ENCODE assay signal across 9 cellular contexts in the genomic region with DNA sequence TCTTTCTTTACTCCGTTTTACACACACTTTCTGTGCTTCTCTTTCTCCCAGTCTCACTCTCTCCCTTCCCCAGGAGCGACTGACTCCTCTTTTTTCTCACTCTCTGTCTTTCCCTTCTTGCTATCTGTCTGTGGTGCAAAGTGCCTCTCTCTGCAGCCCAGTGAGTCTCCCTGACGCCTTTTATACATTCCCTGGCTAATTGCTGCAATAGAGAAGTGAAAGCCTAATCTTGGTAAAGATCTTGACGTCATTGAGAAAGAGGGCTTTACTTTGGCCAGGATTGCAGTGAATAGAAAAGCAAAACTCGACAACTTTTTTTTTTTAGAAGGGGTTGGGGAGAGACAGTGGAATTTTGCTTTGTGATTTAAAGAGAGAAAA. TPM values are rescaled to one million over a fixed set of nuclear protein-coding genes. Genes with fewer than 3 reads are reported as not detected.
DNase-seq lines count a peak whose midpoint lies in the region; ATAC-seq, FAIRE-seq and TF ChIP-seq lines count a peak whose summit lies in the region.
"Had no signal": no experiment of that assay in that cellular context is flagged by ENCODE, and none has a peak within 500 bp of the region (broad histone marks: within the 10 kb centered on the region; RNA-seq: fewer than 3 reads in every experiment).

No MANE protein-coding gene starts in this region.

- RAD21 ChIA-PET in GM12878 (lab: Charles Lee; ENCODE audit: unreplicated experiment) = interaction anchor here (0.7 to 2.5 kb wide), 2 partner anchors 58 to 638 kb away, joined by 4 to 17 read pairs; no protein-coding TSS in a partner anchor

- DNase-seq in COLO829 (ENCODE audit: low spot score) = peak; percentile 63
- DNase-seq in GM12878 (ENCODE audit: low read depth, low spot score) = no peak
- no peak for DNase-seq in mucosa of descending colon
- no peak for DNase-seq in activated CD4-positive, CD25-positive, alpha-beta regulatory T cell (lab: John Stamatoyannopoulos, UW)
- no peak for DNase-seq in D721Med (ENCODE audit: insufficient read length, low spot score)
- DNase-seq in AML-193 (lab: John Stamatoyannopoulos, UW) = no peak

- no peak for TF ChIP-seq POLR2A in GM12878 (IDR thresholded peaks at IDR 0.05; ENCODE audit: low read depth, low read length)

- CTCF ChIA-PET in GM12878 (lab: Yijun Ruan, JAX) = interaction anchor here (0.7 to 2.5 kb wide), 5 partner anchors 9 to 638 kb away, joined by 3 to 47 read pairs (median 3); no protein-coding TSS in a partner anchor

- H3K4me1 ChIP-seq in GM12878 (ENCODE audit: control insufficient read depth, insufficient read depth, low read length) (no peaks in the 10 kb centered on the region), mucosa of descending colon (ENCODE audit: low read depth) (no peaks in the 10 kb centered on the region)

- no peak overlapping the region for H2AFZ ChIP-seq in GM12878 (ENCODE audit: control insufficient read depth, low read depth, low read length)

- SMC1A ChIA-PET in GM12878 (lab: Charles Lee; ENCODE audit: uncharacterized antibody, unreplicated experiment) = interaction anchor here (1.0 to 2.9 kb wide), 2 partner anchors 376 to 638 kb away, joined by 3 to 21 read pairs; no protein-coding TSS in a partner anchor

- H3K4me3 ChIP-seq in GM12878 = no peak overlapping the region
- H3K4me3 ChIP-seq in mucosa of descending colon = no peak overlapping the region

- H3K27ac ChIP-seq in GM12878 (ENCODE audit: control insufficient read depth, insufficient read depth) = no peak overlapping the region
- H3K27ac ChIP-seq: epithelial cell of prostate had no signal

- no peaks in the 10 kb centered on the region for H3K79me2 ChIP-seq in GM12878 (ENCODE audit: control insufficient read depth, insufficient read depth, low read length)

- BruUV-seq in GM12878 (replicated peaks; lab: Mats Ljungman, UMichigan) = no TSS peak

- ATAC-seq in HG03108 (IDR thresholded peaks at IDR 0.05; ENCODE audit: unreplicated experiment) (peak; percentile 61), GM12878 (peak; percentile 83), mucosa of descending colon (peak; percentile 43), HG03571 (IDR thresholded peaks at IDR 0.05; ENCODE audit: unreplicated experiment) (no peak)

- FAIRE-seq in GM12878 (lab: Jason Lieb, UNC) (no peak), D721Med (lab: Jason Lieb, UNC) (no peak)

- no peak overlapping the region for H3K4me2 ChIP-seq in GM12878 (ENCODE audit: control insufficient read depth, insufficient read depth)

- POLR2A ChIA-PET in GM12878 (lab: Charles Lee) = interaction anchor here (0.6 kb wide), 1 partner anchor 134 kb away, joined by 3 read pairs; no protein-coding TSS in a partner anchor

- no peaks in the 10 kb centered on the region; a peak in 1 of 4 replicates for H3K27me3 ChIP-seq in GM12878 (replicated peaks in 1 of 2; ENCODE audit: control insufficient read depth in 2 of 2, insufficient read depth in 2 of 2, low read length in 1 of 2)

- H3K9me3 ChIP-seq in GM12878 (replicated peaks; ENCODE audit: control insufficient read depth, insufficient read depth, low read length) (no peaks in the 10 kb centered on the region), mucosa of descending colon (no peaks in the 10 kb centered on the region)

- in situ Hi-C loops in GM12878 (cut with MboI) = no loop called here

- intact Hi-C loops in GM12878 (cut with micrococcal nuclease; ENCODE audit: unreplicated experiment) (loop anchor here (2.0 to 5.0 kb wide), 2 partner anchors 375 to 639 kb away; no protein-coding TSS in a partner anchor), mucosa of descending colon (cut with DNase I, micrococcal nuclease) (no loop called here)

- TF ChIP-seq CTCF in GM12878 (IDR thresholded peaks at IDR 0.05 in 2 of 3, conservative IDR thresholded peaks at IDR 0.05 in 1 of 3; ENCODE audit: control insufficient read depth in 2 of 3, extremely low read depth in 1 of 3, insufficient read depth in 1 of 3, low read depth in 3 of 3, low read length in 3 of 3) = no peak
- TF ChIP-seq CTCF in mucosa of descending colon (IDR thresholded peaks at IDR 0.05) = no peak
- no peak for TF ChIP-seq CTCF in D721Med (IDR thresholded peaks at IDR 0.05; ENCODE audit: insufficient read depth, missing control alignments)

- H3K36me3 ChIP-seq in GM12878 (ENCODE audit: control insufficient read depth in 2 of 2, insufficient read depth in 2 of 2, low read length in 1 of 2) (no peaks in the 10 kb centered on the region), mucosa of descending colon (ENCODE audit: low read depth) (no peaks in the 10 kb centered on the region)

- no peak overlapping the region for H3K9ac ChIP-seq in GM12878 (ENCODE audit: control insufficient read depth, insufficient read depth, low read length)

- H4K20me1 ChIP-seq in GM12878 (ENCODE audit: control insufficient read depth, insufficient read depth) = no peaks in the 10 kb centered on the region

- peak in 1 of 2 experiments; percentile 14; a peak in 2 of 4 replicates for TF ChIP-seq EP300 in GM12878 (IDR thresholded peaks at IDR 0.05; ENCODE audit: borderline replicate concordance in 1 of 2, control insufficient read depth in 1 of 2, low read depth in 2 of 2, low read length in 2 of 2)

- no peak for TF ChIP-seq RAD21 in GM12878 (IDR thresholded peaks at IDR 0.05; ENCODE audit: insufficient read depth, low read depth, low read length)

- 0% methylated on average over 5 of the region's 5 CpGs for WGBS in GM12878 (ENCODE audit: insufficient coverage, insufficient replicate concordance, low lambda C conversion rate, missing lambda C conversion rate)

TF ChIP-seq in GM12878, 131 proteins besides CTCF, POLR2A, EP300 and RAD21 (continues in another document):
- TF ChIP-seq DPF2 (IDR thresholded peaks at IDR 0.05) = peak; percentile 33; the same call in 1 of the 2 replicates
- peak; percentile 65 for TF ChIP-seq ZNF384 (IDR thresholded peaks at IDR 0.05; ENCODE audit: borderline replicate concordance, low read depth, low read length)
- TF ChIP-seq ATF7 (IDR thresholded peaks at IDR 0.05; ENCODE audit: low read depth) = peak; percentile 90
- peak; percentile 52 to 75 for TF ChIP-seq IKZF2 (IDR thresholded peaks at IDR 0.05)
- 0 out of 2 replicates have a peak, but pooled peaks have one; percentile 29 for TF ChIP-seq SMARCA5 (IDR thresholded peaks at IDR 0.05)
- no peak for TF ChIP-seq ETV6 (conservative IDR thresholded peaks at IDR 0.05 in 1 of 2, IDR thresholded peaks at IDR 0.05 in 1 of 2; ENCODE audit: borderline replicate concordance in 1 of 2, low read depth in 1 of 2)
- peak; percentile 83 for TF ChIP-seq SPI1 (IDR thresholded peaks at IDR 0.05; ENCODE audit: borderline replicate concordance, insufficient read depth, low read depth, low read length)
- peak; percentile 80 for TF ChIP-seq MTA2 (IDR thresholded peaks at IDR 0.05; ENCODE audit: low read depth)
- TF ChIP-seq GABPA (IDR thresholded peaks at IDR 0.05; ENCODE audit: low read depth) = no peak
- no peak for TF ChIP-seq CREM (IDR thresholded peaks at IDR 0.05; ENCODE audit: low read depth)
- TF ChIP-seq, protein P1, sequence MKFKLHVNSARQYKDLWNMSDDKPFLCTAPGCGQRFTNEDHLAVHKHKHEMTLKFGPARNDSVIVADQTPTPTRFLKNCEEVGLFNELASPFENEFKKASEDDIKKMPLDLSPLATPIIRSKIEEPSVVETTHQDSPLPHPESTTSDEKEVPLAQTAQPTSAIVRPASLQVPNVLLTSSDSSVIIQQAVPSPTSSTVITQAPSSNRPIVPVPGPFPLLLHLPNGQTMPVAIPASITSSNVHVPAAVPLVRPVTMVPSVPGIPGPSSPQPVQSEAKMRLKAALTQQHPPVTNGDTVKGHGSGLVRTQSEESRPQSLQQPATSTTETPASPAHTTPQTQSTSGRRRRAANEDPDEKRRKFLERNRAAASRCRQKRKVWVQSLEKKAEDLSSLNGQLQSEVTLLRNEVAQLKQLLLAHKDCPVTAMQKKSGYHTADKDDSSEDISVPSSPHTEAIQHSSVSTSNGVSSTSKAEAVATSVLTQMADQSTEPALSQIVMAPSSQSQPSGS (IDR thresholded peaks at IDR 0.05; ENCODE audit: low read length) = peak; percentile 38; the same call in 1 of the 2 replicates

RNA-seq across cellular contexts. Expression of a gene that starts 0.7 kb away (rescaled TPM):
- total RNA-seq in GM12878 (2013; cell fraction: nucleolus; rRNA removed) = not detected in 2 replicates
- not detected in 2 replicates for total RNA-seq in GM12878 (2014; rRNA removed)
- not detected in 2 replicates for total RNA-seq in GM12878 (2014; rRNA removed; fragmentation: Illumina TruSeq; extraction: Trizol)
- total RNA-seq in GM12878 (2021) = not detected in 2 replicates
- not detected for polyA plus RNA-seq in GM12878 (2011; ENCODE audit: low read depth)
- polyA plus RNA-seq in GM12878 (2011; rRNA removed) = 0.01 TPM in 1 of 2 replicates, not detected in the other
- not detected in 2 replicates for polyA plus RNA-seq in GM12878 (2011; cell fraction: cytosol; rRNA removed)
- 0.07 and 0.10 TPM in 2 replicates for polyA plus RNA-seq in GM12878 (2011; cell fraction: nucleus; rRNA removed)
- not detected in 2 replicates for polyA plus RNA-seq in GM12878 (2012)
- not detected in 2 replicates for polyA plus RNA-seq in GM12878 (2014; fragmentation: Illumina TruSeq; extraction: Trizol)
- not detected for polyA plus RNA-seq in GM12878 (2014; fragmentation: Nextera tagmentation; extraction: Ambion mirVana)
- not detected in 2 replicates for polyA plus RNA-seq in GM12878 (2014; rRNA removed)
- polyA plus RNA-seq in GM12878 (2016; fragmentation: Nextera tagmentation; extraction: Ambion mirVana) = not detected
- polyA minus RNA-seq in GM12878 (2011; rRNA and poly(A)+ RNA removed) = 0.62 TPM in 1 of 2 replicates, not detected in the other
- polyA minus RNA-seq in GM12878 (2011; cell fraction: cytosol; rRNA and poly(A)+ RNA removed) = 0.73 TPM in 1 of 2 replicates, not detected in the other
- polyA minus RNA-seq in GM12878 (2011; cell fraction: nucleus; rRNA and poly(A)+ RNA removed) = 0.29 TPM in 1 of 2 replicates, not detected in the other
- 1 to 10 TPM in 2 of 3 donors, under 1 TPM in 1; 0.41 to 1.3 (median 1.1) TPM for total RNA-seq in mucosa of descending colon
